ENCODE assay signal across 22 cellular contexts in the genomic region with DNA sequence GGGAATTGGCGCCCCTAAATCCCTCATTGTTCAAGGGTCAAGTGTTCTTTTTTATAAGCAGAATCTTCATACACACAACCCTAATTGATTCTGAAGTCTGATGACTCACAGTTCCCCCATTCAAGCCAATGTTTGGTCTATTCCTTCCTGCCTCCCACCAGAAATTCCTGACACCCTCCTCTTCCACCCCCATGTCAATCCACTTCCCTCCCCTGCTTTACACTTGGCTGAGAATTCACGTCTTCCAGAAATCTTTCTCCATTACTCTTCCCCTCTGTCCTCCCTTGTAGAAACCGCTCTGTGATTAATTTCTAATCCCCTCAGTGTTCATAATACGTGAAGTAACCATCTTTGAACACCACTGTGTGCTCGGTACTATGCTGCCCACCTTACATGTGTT.
DNase-seq lines count a peak whose midpoint lies in the region; ATAC-seq and TF ChIP-seq lines count a peak whose summit lies in the region.
"Had no signal": no experiment of that assay in that cellular context is flagged by ENCODE, and none has a peak within 500 bp of the region (broad histone marks: within the 10 kb centered on the region; RNA-seq: fewer than 3 reads in every experiment).

No MANE protein-coding gene starts in this region.

- peak; percentile 46 for ATAC-seq in SK-N-SH treated with all-trans-retinoic acid at 6 μM for 48 hours
- ATAC-seq in omental fat pad (ENCODE audit: low FRiP score), result peak; percentile 92
- ATAC-seq: GM12878, HepG2 had no signal

- H3K27ac Mint-ChIP-seq in endodermal cell, result no peak overlapping the region
- H3K27ac Mint-ChIP-seq: B cell had no signal

- no peaks in the 10 kb centered on the region for H3K9me3 ChIP-seq in endodermal cell (ENCODE audit: control insufficient read depth, low read length)
- H3K9me3 ChIP-seq: Caco-2 had no signal

- H3K9me3 Mint-ChIP-seq in endodermal cell, result no peaks in the 10 kb centered on the region

- H3K27ac ChIP-seq in endodermal cell (ENCODE audit: low read depth, low read length), result no peak overlapping the region
- H3K27ac ChIP-seq: GM23248, PC-9 had no signal

- H3K36me3 ChIP-seq in endodermal cell (ENCODE audit: control insufficient read depth, insufficient read depth, low read length), result no peaks in the 10 kb centered on the region

- TF ChIP-seq POLR2A in lower leg skin (IDR thresholded peaks at IDR 0.05), result no peak

- TF ChIP-seq CTCF in omental fat pad (IDR thresholded peaks at IDR 0.05), result no peak
- TF ChIP-seq CTCF in lower leg skin (IDR thresholded peaks at IDR 0.05), result no peak
- no peak for TF ChIP-seq CTCF in endodermal cell (conservative IDR thresholded peaks at IDR 0.05)

- H3K4me1 ChIP-seq in endodermal cell (ENCODE audit: control insufficient read depth, insufficient read depth, low read length), result no peaks in the 10 kb centered on the region
- H3K4me1 ChIP-seq: Caco-2 had no signal

- peaks cover 15% of the 10 kb centered on the region for H3K27me3 ChIP-seq in endodermal cell (ENCODE audit: control insufficient read depth, insufficient read depth, low read length, poor library complexity, severe bottlenecking)

- H3K9ac ChIP-seq in endodermal cell (ENCODE audit: extremely low read depth, low read length, poor library complexity, severe bottlenecking), result no peak overlapping the region
- H3K9ac ChIP-seq: GM23248 had no signal

- intact Hi-C loops in lower leg skin (cut with DNase I; ENCODE audit: low total_unique reads), result no loop called here

- peaks cover 18% of the 10 kb centered on the region for H3K27me3 Mint-ChIP-seq in endodermal cell (ENCODE audit: insufficient read depth)

- no peaks in the 10 kb centered on the region for H3K4me1 Mint-ChIP-seq in endodermal cell
- H3K4me1 Mint-ChIP-seq: B cell had no signal

- H3K36me3 Mint-ChIP-seq in endodermal cell (ENCODE audit: low read depth), result no peaks in the 10 kb centered on the region

- H3K4me3 Mint-ChIP-seq in endodermal cell, result no peak overlapping the region
- H3K4me3 Mint-ChIP-seq: B cell had no signal

- no peak overlapping the region for H3K4me3 ChIP-seq in lower leg skin (ENCODE audit: low read depth, poor library complexity, severe bottlenecking)
- no peak overlapping the region for H3K4me3 ChIP-seq in endodermal cell (ENCODE audit: low read length)
- H3K4me3 ChIP-seq: GM12878, GM23248, PC-9 had no signal

- 73 to 86% methylated on average over 5 of the region's 5 CpGs for WGBS in lower leg skin, 2 donors
- 88 to 92% methylated on average over 4 to 5 of the region's 5 CpGs for WGBS in endodermal cell (ENCODE audit: insufficient coverage in 1 of 2, insufficient read length in 1 of 2), 2 experiments

- DNase-seq in COLO829 (ENCODE audit: low spot score) (peak; percentile 65), iris pigment epithelial cell (ENCODE audit: low read depth) (peak; percentile 21), omental fat pad (ENCODE audit: low spot score) (no peak), lower leg skin (ENCODE audit: low spot score in 2 of 2) (no peak), T1000 (lab: John Stamatoyannopoulos, UW) (no peak), endodermal cell (no peak)
- no peak for DNase-seq in activated T-cell treated with anti-CD3 and anti-CD28 coated beads, Interleukin-2, amount 50 U/mL, for 1 hour
- DNase-seq: 8988T, Caco-2, GF-D8, GM23248, HCEC 1CT, KG1, NCI-H1105 treated with DMSO at 0.1 percent for 48 hours, NCI-H1694 treated with DMSO at 0.1 percent for 48 hours, NCI-H2227 treated with DMSO at 0.1 percent for 48 hours, NCI-H524 treated with DMSO at 0.1 percent for 48 hours, PC-9 had no signal

TF ChIP-seq in SK-N-SH treated with all-trans-retinoic acid at 6 μM for 48 hours, 23 proteins besides CTCF, POLR2A, EP300 and RAD21:
- no peak for TF ChIP-seq ZNF70 (CRISPR knock-in tag; IDR thresholded peaks at IDR 0.05)
- TF ChIP-seq ZNF8 (CRISPR knock-in tag; IDR thresholded peaks at IDR 0.05), result no peak
- TF ChIP-seq, protein P1, sequence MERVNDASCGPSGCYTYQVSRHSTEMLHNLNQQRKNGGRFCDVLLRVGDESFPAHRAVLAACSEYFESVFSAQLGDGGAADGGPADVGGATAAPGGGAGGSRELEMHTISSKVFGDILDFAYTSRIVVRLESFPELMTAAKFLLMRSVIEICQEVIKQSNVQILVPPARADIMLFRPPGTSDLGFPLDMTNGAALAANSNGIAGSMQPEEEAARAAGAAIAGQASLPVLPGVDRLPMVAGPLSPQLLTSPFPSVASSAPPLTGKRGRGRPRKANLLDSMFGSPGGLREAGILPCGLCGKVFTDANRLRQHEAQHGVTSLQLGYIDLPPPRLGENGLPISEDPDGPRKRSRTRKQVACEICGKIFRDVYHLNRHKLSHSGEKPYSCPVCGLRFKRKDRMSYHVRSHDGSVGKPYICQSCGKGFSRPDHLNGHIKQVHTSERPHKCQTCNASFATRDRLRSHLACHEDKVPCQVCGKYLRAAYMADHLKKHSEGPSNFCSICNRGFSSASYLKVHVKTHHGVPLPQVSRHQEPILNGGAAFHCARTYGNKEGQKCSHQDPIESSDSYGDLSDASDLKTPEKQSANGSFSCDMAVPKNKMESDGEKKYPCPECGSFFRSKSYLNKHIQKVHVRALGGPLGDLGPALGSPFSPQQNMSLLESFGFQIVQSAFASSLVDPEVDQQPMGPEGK (CRISPR knock-in tag; IDR thresholded peaks at IDR 0.05; ENCODE audit: borderline replicate concordance), result no peak
- TF ChIP-seq ZNF565 (CRISPR knock-in tag; conservative IDR thresholded peaks at IDR 0.05; ENCODE audit: low read depth), result no peak
- TF ChIP-seq GLIS3 (CRISPR knock-in tag; IDR thresholded peaks at IDR 0.05), result no peak
- no peak for TF ChIP-seq ZFP3 (CRISPR knock-in tag; IDR thresholded peaks at IDR 0.05)
- TF ChIP-seq ARNTL (CRISPR knock-in tag; IDR thresholded peaks at IDR 0.05; ENCODE audit: borderline replicate concordance, low read depth), result no peak

Comparison
In these comparisons a context has a peak if more than half of its experiments do, and no peak if none do; other contexts are left out.
1. DNase-seq: peak in COLO829 (single experiment) and iris pigment epithelial cell (single experiment); none in omental fat pad (single experiment), lower leg skin (0 of 2), activated T-cell treated with anti-CD3 and anti-CD28 coated beads, Interleukin-2, amount 50 U/mL, for 1 hour (single experiment), T1000 (single experiment) and endodermal cell (single experiment).